25 cellular contexts compared by ENCODE assay signal in the genomic region with DNA sequence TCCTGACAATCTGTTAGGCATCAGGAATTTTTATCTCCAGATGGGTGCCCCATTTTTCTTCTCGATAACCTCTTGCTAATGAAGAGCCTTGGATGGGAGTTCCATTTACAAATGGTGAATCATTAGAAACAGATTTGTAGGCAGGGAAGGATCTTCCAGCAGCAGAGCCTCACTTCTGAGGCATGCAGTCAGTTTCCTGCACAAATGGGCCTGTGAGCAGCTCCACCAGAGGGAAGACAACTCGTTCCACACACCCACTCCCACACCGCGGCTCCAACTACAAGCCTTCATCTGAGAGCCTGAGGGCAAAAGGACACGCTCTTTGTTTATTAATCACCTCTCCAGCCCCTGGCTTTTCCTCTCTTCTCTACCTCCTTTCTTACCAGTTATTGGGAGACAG.
DNase-seq lines count a peak whose midpoint lies in the region; ATAC-seq and TF ChIP-seq lines count a peak whose summit lies in the region.
"Had no signal": no experiment of that assay in that cellular context is flagged by ENCODE, and none has a peak within 500 bp of the region (broad histone marks: within the 10 kb centered on the region; RNA-seq: fewer than 3 reads in every experiment).

No MANE protein-coding gene starts in this region.

- H3K4me1 ChIP-seq in fibroblast of lung (ENCODE audit: control insufficient read depth, extremely low read depth, insufficient read depth, low read length) (peaks cover 4% of the 10 kb centered on the region), osteoblast (ENCODE audit: insufficient read depth, low read length) (peaks cover 39% of the 10 kb centered on the region)
- H3K4me1 ChIP-seq: transverse colon had no signal

- H3K36me3 ChIP-seq in fibroblast of lung (ENCODE audit: control insufficient read depth, insufficient read depth, low read length) = no peaks in the 10 kb centered on the region
- no peaks in the 10 kb centered on the region for H3K36me3 ChIP-seq in osteoblast (ENCODE audit: insufficient read depth, low read length)
- H3K36me3 ChIP-seq: heart right ventricle, transverse colon had no signal

- H4K20me1 ChIP-seq in fibroblast of lung (ENCODE audit: control insufficient read depth, extremely low read depth, insufficient read depth, low read length) (no peaks in the 10 kb centered on the region), osteoblast (ENCODE audit: insufficient read depth, low read length) (no peaks in the 10 kb centered on the region)

- H3K4me1 Mint-ChIP-seq in stimulated activated naive CD8-positive, alpha-beta T cell treated with anti-CD3 and anti-CD28 coated beads, Interleukin-15, amount 100 ng/mL, for 72 hours = no peaks in the 10 kb centered on the region
- H3K4me1 Mint-ChIP-seq: activated naive CD8-positive, alpha-beta T cell treated with anti-CD3 and anti-CD28 coated beads for 36 hours; naive thymus-derived CD4-positive, alpha-beta T cell had no signal

- H3K9me3 Mint-ChIP-seq in stimulated activated naive CD8-positive, alpha-beta T cell treated with anti-CD3 and anti-CD28 coated beads, Interleukin-15, amount 100 ng/mL, for 72 hours = peaks cover 0 to 4% of the 10 kb centered on the region in 2 donors
- H3K9me3 Mint-ChIP-seq: activated naive CD8-positive, alpha-beta T cell treated with anti-CD3 and anti-CD28 coated beads for 36 hours; activated T-helper 1 cell treated with anti-CD3 and anti-CD28 coated beads, Interleukin-12 subunit alpha, Interleukin-12 subunit beta, Interleukin-2, Interleukin-4 antibody, amounts not matched to agents 30 ng/mL and 10 ng/mL and 1 ng/mL, durations not matched to agents 14 hours and 24 hours and 36 hours had no signal

- no peak overlapping the region for H3K27ac ChIP-seq in fibroblast of lung (ENCODE audit: insufficient read depth, low read length)
- peak overlapping the region; percentile 35 for H3K27ac ChIP-seq in osteoblast (ENCODE audit: low read depth, low read length)
- no peak overlapping the region for H3K27ac ChIP-seq in coronary artery
- H3K27ac ChIP-seq: heart right ventricle, transverse colon had no signal

- no peak overlapping the region for H3K4me3 ChIP-seq in fibroblast of lung (replicated peaks in 1 of 4; ENCODE audit: control extremely low read depth in 1 of 4, insufficient read depth in 1 of 4, low read depth in 3 of 4, low read length in 4 of 4)
- no peak overlapping the region for H3K4me3 ChIP-seq in osteoblast (ENCODE audit: insufficient read depth, low read length)
- H3K4me3 ChIP-seq in coronary artery = no peak overlapping the region
- H3K4me3 ChIP-seq: heart right ventricle, transverse colon had no signal

- no peak overlapping the region for H3K4me3 Mint-ChIP-seq in stimulated activated naive CD8-positive, alpha-beta T cell treated with anti-CD3 and anti-CD28 coated beads, Interleukin-15, amount 100 ng/mL, for 72 hours
- H3K4me3 Mint-ChIP-seq: activated naive CD8-positive, alpha-beta T cell treated with anti-CD3 and anti-CD28 coated beads for 36 hours; activated T-helper 1 cell treated with anti-CD3 and anti-CD28 coated beads, Interleukin-12 subunit alpha, Interleukin-12 subunit beta, Interleukin-2, Interleukin-4 antibody, amounts not matched to agents 30 ng/mL and 10 ng/mL and 1 ng/mL, durations not matched to agents 14 hours and 24 hours and 36 hours; naive thymus-derived CD4-positive, alpha-beta T cell; stimulated activated naive CD8-positive, alpha-beta T cell treated with anti-CD3 and anti-CD28 coated beads, Interleukin-15, Interleukin-2, amounts not matched to agents 100 ng/mL and 50 ng/mL, for 24 hours had no signal

- TF ChIP-seq CTCF in fibroblast of lung (conservative IDR thresholded peaks at IDR 0.05 in 1 of 2, IDR thresholded peaks at IDR 0.05 in 1 of 2; ENCODE audit: low read depth in 1 of 2, low read length in 2 of 2) (no peak), osteoblast (IDR thresholded peaks at IDR 0.05; ENCODE audit: extremely low read depth, low read depth, low read length) (no peak), coronary artery (IDR thresholded peaks at IDR 0.05) (no peak)

- peak overlapping the region; percentile 12 for H2AFZ ChIP-seq in fibroblast of lung (ENCODE audit: low read length)
- peak overlapping the region; percentile 76 for H2AFZ ChIP-seq in osteoblast (ENCODE audit: low read length)

- H3K4me2 ChIP-seq in fibroblast of lung (ENCODE audit: extremely low read depth, insufficient read depth, low read length) (no peak overlapping the region), osteoblast (ENCODE audit: insufficient read depth, low read length) (no peak overlapping the region)

- H3K9me3 ChIP-seq in fibroblast of lung (ENCODE audit: control insufficient read depth, insufficient read depth, low read depth, low read length) (no peaks in the 10 kb centered on the region), osteoblast (ENCODE audit: low read depth, low read length) (no peaks in the 10 kb centered on the region)
- H3K9me3 ChIP-seq: heart right ventricle, transverse colon had no signal

- no peaks in the 10 kb centered on the region for H3K79me2 ChIP-seq in fibroblast of lung (ENCODE audit: control insufficient read depth, insufficient read depth, low read length)
- H3K79me2 ChIP-seq in osteoblast (ENCODE audit: insufficient read depth, low read length) = no peaks in the 10 kb centered on the region

- peak; percentile 88 for DNase-seq in EL
- DNase-seq in RPMI7951 (ENCODE audit: low read depth) = peak; percentile 69
- DNase-seq in fibroblast of lung (ENCODE audit: low read depth in 2 of 2) = peak; percentile 47 to 88
- no peak for DNase-seq in osteoblast (ENCODE audit: insufficient read length, low spot score, missing footprints)
- DNase-seq in midbrain (lab: John Stamatoyannopoulos, UW) = no peak
- no peak for DNase-seq in coronary artery (ENCODE audit: low spot score)
- DNase-seq in stimulated activated naive CD8-positive, alpha-beta T cell treated with anti-CD3 and anti-CD28 coated beads, Interleukin-15, amount 100 ng/mL, for 72 hours = no peak
- DNase-seq in RKO (ENCODE audit: low spot score) = no peak
- DNase-seq: activated CD8-positive, alpha-beta memory T cell treated with anti-CD3 and anti-CD28 coated beads for 24 hours; activated naive CD8-positive, alpha-beta T cell treated with anti-CD3 and anti-CD28 coated beads for 36 hours; C1 segment of cervical spinal cord; heart right ventricle; KBM-7; MV-4-11; naive thymus-derived CD4-positive, alpha-beta T cell; NCI-H2029; NCI-H446 treated with DMSO at 0.1 percent for 48 hours; RPMI8226; stimulated activated CD4-positive, alpha-beta T cell treated with anti-CD3 and anti-CD28 coated beads, Interleukin-2, amount 100 ng/mL, for 24 hours; transverse colon had no signal

- ATAC-seq in stimulated activated naive CD8-positive, alpha-beta T cell treated with anti-CD3 and anti-CD28 coated beads, Interleukin-15, amount 100 ng/mL, for 72 hours = no peak
- ATAC-seq: activated CD4-positive, CD25-positive, alpha-beta regulatory T cell treated with anti-CD3 and anti-CD28 coated beads, Interleukin-2, amount 50 U/mL, for 24 hours; esophagus mucosa; heart right ventricle; naive thymus-derived CD4-positive, alpha-beta T cell; sciatic nerve had no signal

- no peaks in the 10 kb centered on the region for H3K27me3 Mint-ChIP-seq in stimulated activated naive CD8-positive, alpha-beta T cell treated with anti-CD3 and anti-CD28 coated beads, Interleukin-15, amount 100 ng/mL, for 72 hours

- H3K27me3 ChIP-seq in fibroblast of lung (ENCODE audit: control insufficient read depth, insufficient read depth, low read length) = no peaks in the 10 kb centered on the region
- no peaks in the 10 kb centered on the region for H3K27me3 ChIP-seq in osteoblast (ENCODE audit: insufficient read depth, low read length)
- H3K27me3 ChIP-seq: heart right ventricle, transverse colon had no signal

- H3K27ac Mint-ChIP-seq in stimulated activated naive CD8-positive, alpha-beta T cell treated with anti-CD3 and anti-CD28 coated beads, Interleukin-15, amount 100 ng/mL, for 72 hours = no peak overlapping the region
- H3K27ac Mint-ChIP-seq: activated naive CD8-positive, alpha-beta T cell treated with anti-CD3 and anti-CD28 coated beads for 36 hours; activated T-helper 1 cell treated with anti-CD3 and anti-CD28 coated beads, Interleukin-12 subunit alpha, Interleukin-12 subunit beta, Interleukin-2, Interleukin-4 antibody, amounts not matched to agents 30 ng/mL and 10 ng/mL and 1 ng/mL, durations not matched to agents 14 hours and 24 hours and 36 hours; naive thymus-derived CD4-positive, alpha-beta T cell; stimulated activated naive CD8-positive, alpha-beta T cell treated with anti-CD3 and anti-CD28 coated beads, Interleukin-15, Interleukin-2, amounts not matched to agents 100 ng/mL and 50 ng/mL, for 24 hours had no signal

- H3K9ac ChIP-seq in fibroblast of lung (ENCODE audit: insufficient read depth, low read length) = no peak overlapping the region

Comparison
In these comparisons a context has a peak if more than half of its experiments do, and no peak if none do; other contexts are left out.
1. DNase-seq: peak in EL (single experiment), RPMI7951 (single experiment) and fibroblast of lung (2 of 2); none in osteoblast (single experiment), midbrain (single experiment), coronary artery (single experiment), stimulated activated naive CD8-positive, alpha-beta T cell treated with anti-CD3 and anti-CD28 coated beads, Interleukin-15, amount 100 ng/mL, for 72 hours (0 of 2) and RKO (single experiment).